ENCODE assay signal across 20 cellular contexts in the genomic region with DNA sequence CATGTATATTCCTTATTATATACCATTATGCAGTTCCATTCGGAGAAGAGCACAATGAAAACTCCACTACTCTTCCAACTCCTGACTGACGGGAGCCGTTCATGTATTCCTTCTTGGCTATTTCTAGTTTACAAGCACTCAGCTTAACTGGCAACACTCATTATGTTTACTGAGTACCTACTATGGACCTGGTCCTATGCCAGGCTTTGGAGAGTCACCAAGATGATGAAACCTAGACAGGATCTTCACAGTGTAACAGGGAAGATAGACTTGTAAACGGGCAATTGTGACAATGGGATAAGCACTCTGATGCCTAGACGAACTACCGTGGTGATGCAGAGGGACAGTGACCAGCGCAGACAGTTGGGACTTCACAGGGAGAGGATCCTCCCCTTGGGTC. TPM values are rescaled to one million over a fixed set of nuclear protein-coding genes. Genes with fewer than 3 reads are reported as not detected.
DNase-seq lines count a peak whose midpoint lies in the region; ATAC-seq, FAIRE-seq and TF ChIP-seq lines count a peak whose summit lies in the region.
"Had no signal": no experiment of that assay in that cellular context is flagged by ENCODE, and none has a peak within 500 bp of the region (broad histone marks: within the 10 kb centered on the region; RNA-seq: fewer than 3 reads in every experiment).

No MANE protein-coding gene starts in this region.

- TF ChIP-seq EP300 in upper lobe of left lung (IDR thresholded peaks at IDR 0.05): no peak

- no peaks in the 10 kb centered on the region for H3K27me3 ChIP-seq in CD4-positive, CD25-positive, alpha-beta regulatory T cell (ENCODE audit: control insufficient read depth, insufficient read depth, low read length)
- H3K27me3 ChIP-seq in neural progenitor cell: no peaks in the 10 kb centered on the region
- no peaks in the 10 kb centered on the region for H3K27me3 ChIP-seq in upper lobe of left lung
- H3K27me3 ChIP-seq: SJCRH30 had no signal

- peak overlapping the region in 2 of 3 donors; percentile 12 to 81 for H3K27ac Mint-ChIP-seq in CD4-positive, CD25-positive, alpha-beta regulatory T cell
- peak overlapping the region; percentile 26 to 90 for H3K27ac Mint-ChIP-seq in effector memory CD8-positive, alpha-beta T cell
- H3K27ac Mint-ChIP-seq in neural progenitor cell: peak overlapping the region; percentile 17
- H3K27ac Mint-ChIP-seq: B cell had no signal

- H3K27me3 Mint-ChIP-seq in CD4-positive, CD25-positive, alpha-beta regulatory T cell: no peaks in the 10 kb centered on the region
- no peaks in the 10 kb centered on the region for H3K27me3 Mint-ChIP-seq in effector memory CD8-positive, alpha-beta T cell
- peaks cover 6% of the 10 kb centered on the region for H3K27me3 Mint-ChIP-seq in neural progenitor cell (ENCODE audit: insufficient read depth, low read depth)
- H3K27me3 Mint-ChIP-seq: B cell had no signal

- H3K36me3 Mint-ChIP-seq in CD4-positive, CD25-positive, alpha-beta regulatory T cell: peaks cover 36% of the 10 kb centered on the region
- peaks cover 24% of the 10 kb centered on the region for H3K36me3 Mint-ChIP-seq in effector memory CD8-positive, alpha-beta T cell (ENCODE audit: insufficient read depth)
- H3K36me3 Mint-ChIP-seq in neural progenitor cell: peaks cover 4% of the 10 kb centered on the region

- no peak overlapping the region for H3K9ac ChIP-seq in neural progenitor cell

- no peaks in the 10 kb centered on the region for H3F3A ChIP-seq in neural progenitor cell (ENCODE audit: low read depth)

- no peaks in the 10 kb centered on the region for H4K20me1 ChIP-seq in neural progenitor cell (ENCODE audit: low read depth)

- H3K4me3 Mint-ChIP-seq in CD4-positive, CD25-positive, alpha-beta regulatory T cell: no peak overlapping the region
- H3K4me3 Mint-ChIP-seq in effector memory CD8-positive, alpha-beta T cell: no peak overlapping the region
- H3K4me3 Mint-ChIP-seq in neural progenitor cell: no peak overlapping the region
- H3K4me3 Mint-ChIP-seq: B cell; CD8-positive, alpha-beta T cell had no signal

- 84 to 87% methylated on average over 7 of the region's 7 CpGs for WGBS in upper lobe of left lung, 2 donors

- ATAC-seq in CD4-positive, CD25-positive, alpha-beta regulatory T cell (ENCODE audit: low read depth in 2 of 2): no peak
- no peak for ATAC-seq in effector memory CD8-positive, alpha-beta T cell (replicated peaks)
- ATAC-seq in upper lobe of left lung (ENCODE audit: low FRiP score in 2 of 2): no peak

- H3K36me3 ChIP-seq in CD4-positive, CD25-positive, alpha-beta regulatory T cell (ENCODE audit: control insufficient read depth, insufficient read depth, low read length): peaks cover 47% of the 10 kb centered on the region
- no peaks in the 10 kb centered on the region for H3K36me3 ChIP-seq in neural progenitor cell
- H3K36me3 ChIP-seq in upper lobe of left lung: peaks cover 0 to 15% (median 6%) of the 10 kb centered on the region in 4 donors
- H3K36me3 ChIP-seq: SJCRH30 had no signal

- TF ChIP-seq POLR2A in upper lobe of left lung (IDR thresholded peaks at IDR 0.05): no peak

- H3K4me1 Mint-ChIP-seq in CD4-positive, CD25-positive, alpha-beta regulatory T cell: peaks cover 4 to 9% (median 8%) of the 10 kb centered on the region in 4 donors
- peaks cover 41 to 53% of the 10 kb centered on the region in 2 donors for H3K4me1 Mint-ChIP-seq in effector memory CD8-positive, alpha-beta T cell (ENCODE audit: low read depth in 2 of 2)
- peaks cover 19% of the 10 kb centered on the region for H3K4me1 Mint-ChIP-seq in neural progenitor cell

- H3K4me2 ChIP-seq in neural progenitor cell: no peak overlapping the region

- no peaks in the 10 kb centered on the region for H3K79me2 ChIP-seq in neural progenitor cell (ENCODE audit: low read depth)

- H3K9me3 ChIP-seq in CD4-positive, CD25-positive, alpha-beta regulatory T cell (ENCODE audit: control insufficient read depth in 2 of 2, low read length in 2 of 2): no peaks in the 10 kb centered on the region
- H3K9me3 ChIP-seq in neural progenitor cell (ENCODE audit: low read depth): no peaks in the 10 kb centered on the region
- H3K9me3 ChIP-seq in upper lobe of left lung: no peaks in the 10 kb centered on the region
- H3K9me3 ChIP-seq: SJCRH30 had no signal

- TF ChIP-seq CTCF in neural progenitor cell (IDR thresholded peaks at IDR 0.05): no peak
- no peak for TF ChIP-seq CTCF in GM20000 (IDR thresholded peaks at IDR 0.05; ENCODE audit: extremely low read depth, missing control alignments)
- TF ChIP-seq CTCF in upper lobe of left lung (IDR thresholded peaks at IDR 0.05): no peak

- H3K4me1 ChIP-seq in CD4-positive, CD25-positive, alpha-beta regulatory T cell (ENCODE audit: control insufficient read depth, insufficient read depth, low read length, poor library complexity, severe bottlenecking): no peaks in the 10 kb centered on the region
- H3K4me1 ChIP-seq in neural progenitor cell (peaks cover 7% of the 10 kb centered on the region), upper lobe of left lung (peaks cover 0 to 15% (median 4%) of the 10 kb centered on the region in 4 donors)

- no peak overlapping the region for H3K27ac ChIP-seq in CD4-positive, CD25-positive, alpha-beta regulatory T cell (ENCODE audit: insufficient read depth, low read length, poor library complexity, severe bottlenecking)
- H3K27ac ChIP-seq in neural progenitor cell (no peak overlapping the region), upper lobe of left lung (no peak overlapping the region)
- H3K27ac ChIP-seq: SJCRH30 had no signal

- no peak for DNase-seq in CD4-positive, CD25-positive, alpha-beta regulatory T cell
- DNase-seq in NCI-H2029 treated with DMSO at 0.1 percent for 48 hours (lab: John Stamatoyannopoulos, UW): peak; percentile 65
- DNase-seq in effector memory CD8-positive, alpha-beta T cell: no peak
- DNase-seq in neural progenitor cell (ENCODE audit: low spot score): no peak
- no peak for DNase-seq in NCI-H146 (lab: John Stamatoyannopoulos, UW)
- no peak for DNase-seq in GM20000 (ENCODE audit: low spot score)
- no peak for DNase-seq in upper lobe of left lung
- DNase-seq in urothelium cell line (ENCODE audit: low spot score): no peak
- DNase-seq: ACHN, DND-41, GDM1, GOT3, KG1, MM.1S, NCI-H1930, NCI-H524, SJCRH30 had no signal

- H2AFZ ChIP-seq in neural progenitor cell (replicated peaks): no peak overlapping the region

- FAIRE-seq in urothelium cell line (lab: Jason Lieb, UNC): no peak
- FAIRE-seq: GM12892 had no signal

- H3K4me3 ChIP-seq in CD4-positive, CD25-positive, alpha-beta regulatory T cell (ENCODE audit: low read depth, low read length): no peak overlapping the region
- no peak overlapping the region for H3K4me3 ChIP-seq in neural progenitor cell
- no peak overlapping the region for H3K4me3 ChIP-seq in upper lobe of left lung
- H3K4me3 ChIP-seq: SJCRH30 had no signal

- H3K9me3 Mint-ChIP-seq in CD4-positive, CD25-positive, alpha-beta regulatory T cell: no peaks in the 10 kb centered on the region
- H3K9me3 Mint-ChIP-seq in effector memory CD8-positive, alpha-beta T cell: no peaks in the 10 kb centered on the region
- H3K9me3 Mint-ChIP-seq in neural progenitor cell: no peaks in the 10 kb centered on the region
- H3K9me3 Mint-ChIP-seq: CD8-positive, alpha-beta T cell had no signal

RNA-seq across cellular contexts. Expression of gene ST3GAL4, which starts 22.3 kb away (rescaled TPM):
- 4.7 TPM for total RNA-seq in CD4-positive, CD25-positive, alpha-beta regulatory T cell
- polyA plus RNA-seq in CD4-positive, CD25-positive, alpha-beta regulatory T cell: 1 to 10 TPM; 1.4 to 3.1 (median 2.3) TPM
- total RNA-seq in neural progenitor cell (ENCODE audit: low replicate concordance) (13.0 and 17.9 TPM in 2 replicates), upper lobe of left lung (10 to 100 TPM; 20.6 to 47.9 (median 34.0) TPM)

RNA-seq across cellular contexts. Expression of gene DCPS, which starts 29.3 kb away (rescaled TPM):
- total RNA-seq in CD4-positive, CD25-positive, alpha-beta regulatory T cell: 18.1 TPM
- polyA plus RNA-seq in CD4-positive, CD25-positive, alpha-beta regulatory T cell: 10 to 100 TPM; 42.3 to 57.6 (median 49.7) TPM
- total RNA-seq in neural progenitor cell (ENCODE audit: low replicate concordance) (18.6 and 20.7 TPM in 2 replicates), upper lobe of left lung (10 to 100 TPM in 5 of 6 donors, 1 to 10 TPM in 1; 6.3 to 21.4 (median 14.1) TPM)

RNA-seq across cellular contexts. Expression of gene TIRAP, which starts 50.2 kb away (rescaled TPM):
- total RNA-seq in CD4-positive, CD25-positive, alpha-beta regulatory T cell: 15.5 TPM
- 10 to 100 TPM in 1 of 4 donors, 1 to 10 TPM in 3; 8.1 to 11.3 (median 8.9) TPM for polyA plus RNA-seq in CD4-positive, CD25-positive, alpha-beta regulatory T cell
- total RNA-seq in neural progenitor cell (ENCODE audit: low replicate concordance): 4.6 and 5.3 TPM in 2 replicates
- total RNA-seq in upper lobe of left lung: 10 to 100 TPM in 4 of 6 donors, 1 to 10 TPM in 2; 9.3 to 14.8 (median 11.6) TPM
